Comparison of ENCODE assay signal across 23 cellular contexts in the genomic region with DNA sequence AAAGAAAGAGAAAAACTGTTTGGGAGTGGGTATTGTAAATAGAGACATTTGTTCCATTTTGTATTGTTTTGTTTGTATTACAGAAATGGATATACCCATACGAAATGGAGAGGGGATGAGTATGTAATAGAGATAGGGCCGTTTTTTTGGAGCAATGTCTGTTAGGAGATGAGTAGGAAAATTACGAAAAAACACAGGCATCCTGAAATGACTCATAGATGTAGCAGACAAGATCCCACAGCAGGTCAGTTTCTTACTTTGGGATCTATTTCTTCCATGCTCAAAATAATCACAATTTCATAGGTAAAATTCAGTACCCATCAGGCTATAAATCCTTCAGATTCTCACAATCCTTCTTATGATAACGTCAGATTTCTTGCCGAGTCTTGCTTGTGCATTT.
"Had no signal": no experiment of that assay in that cellular context is flagged by ENCODE, and none has a peak within 500 bp of the region (broad histone marks: within the 10 kb centered on the region; RNA-seq: fewer than 3 reads in every experiment).

No MANE protein-coding gene starts in this region.

- H3K27ac ChIP-seq: hepatocyte, lower lobe of right lung, right lobe of liver, transverse colon, uterus, VCaP had no signal

- ATAC-seq: activated CD8-positive, alpha-beta memory T cell treated with anti-CD3 and anti-CD28 coated beads, Interleukin-2, amount 10 ng/mL, durations not matched to agents 7 days and 5 days; activated CD8-positive, alpha-beta T cell treated with anti-CD3 and anti-CD28 coated beads for 36 hours; left lobe of liver; lower lobe of right lung; right lobe of liver; stimulated activated naive B cell treated with anti-CD40 and anti-IgM and Interleukin-4, amounts not matched to agents 10 μg/mL and 1 μg/mL and 100 μg/mL, for 72 hours had no signal

- H3K4me2 ChIP-seq: hepatocyte had no signal

- H3K4me3 ChIP-seq: hepatocyte, lower lobe of right lung, right lobe of liver, transverse colon, uterus had no signal

- H3K4me1 ChIP-seq: lower lobe of right lung, right lobe of liver, transverse colon, uterus had no signal

- H3K27me3 ChIP-seq: hepatocyte, right lobe of liver, transverse colon, uterus had no signal

- H3K9me3 ChIP-seq: lower lobe of right lung, right lobe of liver, transverse colon, uterus had no signal

- H3K36me3 ChIP-seq: lower lobe of right lung, right lobe of liver, transverse colon, uterus had no signal

- H2AFZ ChIP-seq: hepatocyte had no signal

- H3K79me2 ChIP-seq: hepatocyte had no signal

- DNase-seq: activated CD4-positive, alpha-beta T cell treated with anti-CD3 and anti-CD28 coated beads, Interleukin-2, amount 10 ng/mL, durations not matched to agents 7 days and 5 days; activated CD4-positive, CD25-positive, alpha-beta regulatory T cell treated with anti-CD3 and anti-CD28 coated beads, Interleukin-2, amount 50 U/mL, for 72 hours; activated CD8-positive, alpha-beta memory T cell treated with anti-CD3 and anti-CD28 coated beads, Interleukin-2, amount 10 ng/mL, durations not matched to agents 7 days and 5 days; activated CD8-positive, alpha-beta T cell treated with anti-CD3 and anti-CD28 coated beads for 36 hours; activated effector memory CD4-positive, alpha-beta T cell treated with anti-CD3 and anti-CD28 coated beads, Interleukin-2, amount 50 U/mL, for 16 hours; activated T-cell treated with anti-CD3 and anti-CD28 coated beads for 4 hours; aorta; effector CD4-positive, alpha-beta T cell; glutamatergic neuron; immature natural killer cell; lower lobe of right lung; naive B cell; nucleus accumbens; right lobe of liver; small intestine; stimulated activated CD4-positive, alpha-beta T cell treated with anti-CD3 and anti-CD28 coated beads, Interleukin-15, amount 100 ng/mL, for 24 hours; stimulated activated CD8-positive, alpha-beta memory T cell treated with anti-CD3 and anti-CD28 coated beads, Interleukin-4, amount 100 ng/mL, for 48 hours; stimulated activated naive B cell treated with anti-CD40 and anti-IgM and Interleukin-4, amounts not matched to agents 10 μg/mL and 1 μg/mL and 100 μg/mL, for 72 hours; transverse colon; uterus had no signal
